Comparison of ENCODE assay signal across 24 cellular contexts in the genomic region with DNA sequence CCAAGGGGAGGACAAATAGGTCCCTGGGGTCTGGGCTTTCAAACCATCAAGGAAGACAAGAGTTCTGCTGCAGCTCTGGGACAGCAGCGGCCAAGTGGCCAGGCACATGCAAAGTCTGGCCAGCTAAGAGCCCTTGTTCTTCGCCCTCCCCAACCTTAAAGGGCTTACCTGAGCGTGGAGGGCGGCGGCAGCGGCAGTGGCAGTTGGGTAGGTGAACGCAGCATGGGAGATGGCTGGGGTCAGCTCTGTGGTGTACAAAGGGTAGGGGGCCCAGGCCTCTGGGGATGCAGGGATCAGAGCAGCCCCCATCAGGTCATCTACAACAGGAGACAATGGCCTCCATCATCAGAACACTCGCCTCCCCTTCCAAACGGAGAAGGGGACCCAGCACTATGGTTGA. TPM values are rescaled to one million over a fixed set of nuclear protein-coding genes. Genes with fewer than 3 reads are reported as not detected.
"Had no signal": no experiment of that assay in that cellular context is flagged by ENCODE, and none has a peak within 500 bp of the region (broad histone marks: within the 10 kb centered on the region; RNA-seq: fewer than 3 reads in every experiment).

No MANE protein-coding gene starts in this region.

- H3K27ac ChIP-seq: hepatocyte, upper lobe of left lung, VCaP had no signal

- DNase-seq: activated CD4-positive, alpha-beta T cell treated with anti-CD3 and anti-CD28 coated beads, Interleukin-2, amount 50 U/mL, for 1 hour; activated CD4-positive, CD25-positive, alpha-beta regulatory T cell treated with anti-CD3 and anti-CD28 coated beads, Interleukin-2, amount 50 U/mL, for 72 hours; activated CD8-positive, alpha-beta T cell treated with anti-CD3 and anti-CD28 coated beads, Interleukin-2, amount 10 ng/mL, durations not matched to agents 7 days and 5 days; activated gamma-delta T cell treated with Interleukin-2 at 50 U/mL for 16 hours; aorta; caudate nucleus; dermis blood vessel endothelial cell; effector memory CD4-positive, alpha-beta T cell; foreskin melanocyte; glutamatergic neuron; immature natural killer cell; midbrain; occipital lobe; SK-N-SH; stimulated activated CD4-positive, alpha-beta T cell treated with anti-CD3 and anti-CD28 coated beads, Interleukin-12 subunit alpha, Interleukin-12 subunit beta, amount 100 ng/mL, for 4 hours; stimulated activated naive CD8-positive, alpha-beta T cell treated with anti-CD3 and anti-CD28 coated beads, Interleukin-15, amount 100 ng/mL, for 72 hours; upper lobe of left lung had no signal

- ATAC-seq: activated CD8-positive, alpha-beta T cell treated with anti-CD3 and anti-CD28 coated beads, Interleukin-2, amount 10 ng/mL, durations not matched to agents 7 days and 5 days; stimulated activated effector memory CD8-positive, alpha-beta T cell treated with anti-CD3 and anti-CD28 coated beads, Interleukin-12 subunit alpha, Interleukin-12 subunit beta, amount 100 ng/mL, for 72 hours; stimulated activated naive CD8-positive, alpha-beta T cell treated with anti-CD3 and anti-CD28 coated beads, Interleukin-15, amount 100 ng/mL, for 72 hours had no signal

- H3K9ac ChIP-seq: SK-N-SH had no signal

- H3K27me3 ChIP-seq: hepatocyte, upper lobe of left lung had no signal

- H3K36me3 ChIP-seq: upper lobe of left lung had no signal

- H3K4me1 ChIP-seq: upper lobe of left lung had no signal

- H3K9me3 ChIP-seq: SK-N-SH, upper lobe of left lung had no signal

- H3K4me3 ChIP-seq: hepatocyte, upper lobe of left lung had no signal

RNA-seq across cellular contexts. Expression of a gene that starts 27.1 kb away (rescaled TPM):
- total RNA-seq: activated CD8-positive, alpha-beta T cell treated with anti-CD3 and anti-CD28 coated beads, Interleukin-2, amount 10 ng/mL, durations not matched to agents 7 days and 5 days; dermis blood vessel endothelial cell; myocyte; occipital lobe; T-helper 2 cell treated with Interferon-gamma antibody and Interleukin-4, amounts not matched to agents 100 ng/mL and 5 ng/mL, for 36 hours; temporal lobe had no signal
- polyA plus RNA-seq: neural cell had no signal
